24 cellular contexts compared by ENCODE assay signal in the genomic region with DNA sequence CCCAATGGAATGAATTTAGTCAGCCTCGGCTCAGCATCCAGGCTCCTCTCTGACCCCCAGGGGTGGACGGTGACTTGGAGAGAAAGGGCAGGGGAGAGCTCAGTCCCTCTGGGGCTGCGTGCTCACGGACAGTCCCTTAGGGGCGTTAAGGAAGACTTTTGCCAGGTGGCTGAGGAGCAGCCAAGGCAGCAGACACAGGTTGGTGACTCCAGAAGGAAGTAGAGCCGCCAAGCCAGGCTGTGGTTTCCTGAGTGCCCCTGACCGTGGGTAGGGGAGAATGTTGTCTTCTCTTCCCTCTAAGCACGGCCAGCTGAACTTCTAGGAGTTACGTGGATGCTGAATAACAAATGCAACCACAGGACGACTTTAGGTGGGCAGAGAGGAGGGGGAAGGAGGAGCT.
DNase-seq lines count a peak whose midpoint lies in the region; ATAC-seq and TF ChIP-seq lines count a peak whose summit lies in the region.
"Had no signal": no experiment of that assay in that cellular context is flagged by ENCODE, and none has a peak within 500 bp of the region (broad histone marks: within the 10 kb centered on the region; RNA-seq: fewer than 3 reads in every experiment).

No MANE protein-coding gene starts in this region.

- TF ChIP-seq CTCF in activated B cell treated with CpG ODN at 0.5 μM for 24 hours (IDR thresholded peaks at IDR 0.05) (no peak), uterus (IDR thresholded peaks at IDR 0.05) (no peak)

- no peaks in the 10 kb centered on the region for H3K9me3 Mint-ChIP-seq in activated naive CD8-positive, alpha-beta T cell treated with anti-CD3 and anti-CD28 coated beads, Interleukin-2, amount 10 ng/mL, durations not matched to agents 7 days and 5 days
- H3K9me3 Mint-ChIP-seq in activated naive CD8-positive, alpha-beta T cell treated with anti-CD3 and anti-CD28 coated beads for 36 hours: no peaks in the 10 kb centered on the region
- no peaks in the 10 kb centered on the region for H3K9me3 Mint-ChIP-seq in activated B cell treated with CpG ODN at 0.5 μM for 24 hours
- H3K9me3 Mint-ChIP-seq: activated naive CD4-positive, alpha-beta T cell treated with anti-CD3 and anti-CD28 coated beads, Interleukin-2, amount 50 U/mL, for 72 hours; activated T-cell treated with anti-CD3 and anti-CD28 coated beads, Interleukin-2, amount 50 U/mL, for 72 hours; CD8-positive, alpha-beta T cell; type B pancreatic cell had no signal

- no peak for ATAC-seq in activated naive CD8-positive, alpha-beta T cell treated with anti-CD3 and anti-CD28 coated beads, Interleukin-2, amount 10 ng/mL, durations not matched to agents 7 days and 5 days (ENCODE audit: low read depth)
- no peak for ATAC-seq in activated B cell treated with CpG ODN at 0.5 μM for 24 hours (ENCODE audit: low read depth)
- no peak for ATAC-seq in GM21390 (IDR thresholded peaks at IDR 0.05; ENCODE audit: unreplicated experiment)
- ATAC-seq: activated naive CD4-positive, alpha-beta T cell treated with anti-CD3 and anti-CD28 coated beads, Interleukin-2, amount 50 U/mL, for 72 hours; activated T-cell treated with anti-CD3 and anti-CD28 coated beads, Interleukin-2, amount 50 U/mL, for 72 hours; CD8-positive, alpha-beta T cell; right lobe of liver had no signal

- H3K4me1 Mint-ChIP-seq in activated naive CD8-positive, alpha-beta T cell treated with anti-CD3 and anti-CD28 coated beads, Interleukin-2, amount 10 ng/mL, durations not matched to agents 7 days and 5 days: peaks cover 32% of the 10 kb centered on the region
- H3K4me1 Mint-ChIP-seq in activated naive CD8-positive, alpha-beta T cell treated with anti-CD3 and anti-CD28 coated beads for 36 hours: peaks cover 30% of the 10 kb centered on the region
- H3K4me1 Mint-ChIP-seq in activated B cell treated with CpG ODN at 0.5 μM for 24 hours: peaks cover 42% of the 10 kb centered on the region

- no peaks in the 10 kb centered on the region for H3K4me1 ChIP-seq in uterus
- H3K4me1 ChIP-seq: right lobe of liver had no signal

- DNase-seq in DMS 273 (lab: John Stamatoyannopoulos, UW; ENCODE audit: unreplicated experiment): peak; percentile 30
- no peak for DNase-seq in DMS 273 treated with DMSO at 0.1 percent for 48 hours (lab: John Stamatoyannopoulos, UW)
- no peak for DNase-seq in activated naive CD8-positive, alpha-beta T cell treated with anti-CD3 and anti-CD28 coated beads, Interleukin-2, amount 10 ng/mL, durations not matched to agents 7 days and 5 days
- DNase-seq in activated naive CD8-positive, alpha-beta T cell treated with anti-CD3 and anti-CD28 coated beads for 36 hours: no peak
- no peak for DNase-seq in activated B cell treated with CpG ODN at 0.5 μM for 24 hours
- DNase-seq in AG08395 (ENCODE audit: low spot score): no peak
- DNase-seq in uterus: no peak
- DNase-seq: activated CD4-positive, CD25-positive, alpha-beta regulatory T cell; activated T-cell treated with anti-CD3 and anti-CD28 coated beads, Interleukin-2, amount 50 U/mL, for 72 hours; caudate nucleus; CD8-positive, alpha-beta T cell; mesenchymal stem cell; NCI-H1105 treated with DMSO at 0.1 percent for 48 hours; NCI-H1930; NCI-H524; right lobe of liver; Right ventricle myocardium superior; stimulated activated CD4-positive, alpha-beta T cell treated with anti-CD3 and anti-CD28 coated beads, Interleukin-12 subunit alpha, Interleukin-12 subunit beta, amount 100 ng/mL, for 4 hours; stimulated activated CD4-positive, alpha-beta T cell treated with anti-CD3 and anti-CD28 coated beads, Interleukin-4, amount 100 ng/mL, for 1 hour had no signal

- POLR2A ChIA-PET in activated naive CD8-positive, alpha-beta T cell treated with anti-CD3 and anti-CD28 coated beads, Interleukin-2, amount 10 ng/mL, durations not matched to agents 7 days and 5 days (lab: Charles Lee): interaction anchor here (1.5 kb wide), 1 partner anchor 10 kb away, joined by 4 read pairs; no protein-coding TSS in a partner anchor
- POLR2A ChIA-PET in activated B cell treated with CpG ODN at 0.5 μM for 24 hours (lab: Charles Lee): no interaction called here

- H3K36me3 ChIP-seq in uterus: no peaks in the 10 kb centered on the region
- H3K36me3 ChIP-seq: right lobe of liver had no signal

- no peak overlapping the region for H3K4me3 ChIP-seq in uterus
- H3K4me3 ChIP-seq: right lobe of liver had no signal

- no peaks in the 10 kb centered on the region for H3K27me3 ChIP-seq in uterus
- H3K27me3 ChIP-seq: right lobe of liver had no signal

- CTCF ChIA-PET in activated B cell treated with CpG ODN at 0.5 μM for 24 hours (lab: Charles Lee): no interaction called here

- no peaks in the 10 kb centered on the region for H3K9me3 ChIP-seq in uterus
- H3K9me3 ChIP-seq: right lobe of liver had no signal

- H3K36me3 Mint-ChIP-seq in activated naive CD8-positive, alpha-beta T cell treated with anti-CD3 and anti-CD28 coated beads, Interleukin-2, amount 10 ng/mL, durations not matched to agents 7 days and 5 days: peaks cover 2% of the 10 kb centered on the region
- no peaks in the 10 kb centered on the region for H3K36me3 Mint-ChIP-seq in activated naive CD8-positive, alpha-beta T cell treated with anti-CD3 and anti-CD28 coated beads for 36 hours
- H3K36me3 Mint-ChIP-seq in activated B cell treated with CpG ODN at 0.5 μM for 24 hours (ENCODE audit: low read depth): no peaks in the 10 kb centered on the region
- H3K36me3 Mint-ChIP-seq: activated naive CD4-positive, alpha-beta T cell treated with anti-CD3 and anti-CD28 coated beads, Interleukin-2, amount 50 U/mL, for 72 hours; CD8-positive, alpha-beta T cell; type B pancreatic cell had no signal

- H3K27ac Mint-ChIP-seq in activated naive CD8-positive, alpha-beta T cell treated with anti-CD3 and anti-CD28 coated beads, Interleukin-2, amount 10 ng/mL, durations not matched to agents 7 days and 5 days: peak overlapping the region; percentile 86
- H3K27ac Mint-ChIP-seq in activated naive CD8-positive, alpha-beta T cell treated with anti-CD3 and anti-CD28 coated beads for 36 hours: no peak overlapping the region
- peak overlapping the region; percentile 65 for H3K27ac Mint-ChIP-seq in activated B cell treated with CpG ODN at 0.5 μM for 24 hours
- H3K27ac Mint-ChIP-seq: activated T-cell treated with anti-CD3 and anti-CD28 coated beads, Interleukin-2, amount 50 U/mL, for 72 hours; CD8-positive, alpha-beta T cell; progenitor cell of endocrine pancreas; type B pancreatic cell had no signal

- no peak overlapping the region for H3K4me3 Mint-ChIP-seq in activated naive CD8-positive, alpha-beta T cell treated with anti-CD3 and anti-CD28 coated beads, Interleukin-2, amount 10 ng/mL, durations not matched to agents 7 days and 5 days
- no peak overlapping the region for H3K4me3 Mint-ChIP-seq in activated naive CD8-positive, alpha-beta T cell treated with anti-CD3 and anti-CD28 coated beads for 36 hours
- H3K4me3 Mint-ChIP-seq in activated B cell treated with CpG ODN at 0.5 μM for 24 hours: peak overlapping the region; percentile 52
- H3K4me3 Mint-ChIP-seq: CD8-positive, alpha-beta T cell; type B pancreatic cell had no signal

- intact Hi-C loops in activated B cell treated with CpG ODN at 0.5 μM for 24 hours (cut with micrococcal nuclease) (no loop called here), uterus (cut with DNase I; ENCODE audit: low total_unique reads) (no loop called here)

- no peaks in the 10 kb centered on the region for H3K27me3 Mint-ChIP-seq in activated naive CD8-positive, alpha-beta T cell treated with anti-CD3 and anti-CD28 coated beads, Interleukin-2, amount 10 ng/mL, durations not matched to agents 7 days and 5 days
- no peaks in the 10 kb centered on the region for H3K27me3 Mint-ChIP-seq in activated naive CD8-positive, alpha-beta T cell treated with anti-CD3 and anti-CD28 coated beads for 36 hours
- no peaks in the 10 kb centered on the region for H3K27me3 Mint-ChIP-seq in activated B cell treated with CpG ODN at 0.5 μM for 24 hours
- H3K27me3 Mint-ChIP-seq: progenitor cell of endocrine pancreas, type B pancreatic cell had no signal

- no peak for TF ChIP-seq POLR2A in uterus (IDR thresholded peaks at IDR 0.05)

- peak overlapping the region in 1 of 2 donors; percentile 68 for H3K27ac ChIP-seq in uterus
- H3K27ac ChIP-seq: 22Rv1, right lobe of liver had no signal
